ENCODE assay signal across 19 cellular contexts in genomic region chr14:23385840-23386657, GRCh38. TPM values are rescaled to one million over a fixed set of nuclear protein-coding genes. Genes with fewer than 3 reads are reported as not detected.
DNase-seq lines count a peak whose midpoint lies in the region; ATAC-seq and TF ChIP-seq lines count a peak whose summit lies in the region.
"Had no signal": no experiment of that assay in that cellular context is flagged by ENCODE, and none has a peak within 500 bp of the region (broad histone marks: within the 10 kb centered on the region; RNA-seq: fewer than 3 reads in every experiment).

No MANE protein-coding gene starts in this region.

- H4K91ac ChIP-seq in H9 (ENCODE audit: insufficient read length, low read depth, low read length) = no peak overlapping the region

- no peaks in the 10 kb centered on the region for H3K79me1 ChIP-seq in H9 (ENCODE audit: insufficient read depth, low read depth, low read length, poor library complexity, severe bottlenecking)

- no peaks in the 10 kb centered on the region for H4K20me1 ChIP-seq in H9 (ENCODE audit: control insufficient read depth, insufficient read depth, insufficient read length)
- H4K20me1 ChIP-seq: BLaER1 had no signal

- H2BK5ac ChIP-seq in H9 (ENCODE audit: insufficient read length, low read length) = no peak overlapping the region

- H3K9me3 Mint-ChIP-seq in H9 (0 out of 5 replicates have a peak, but pooled peaks cover 0 to 3% of the 10 kb centered on the region in 2 experiments), endodermal cell (no peaks in the 10 kb centered on the region)
- H3K9me3 Mint-ChIP-seq in CD4-positive, alpha-beta T cell = no peaks in the 10 kb centered on the region
- H3K9me3 Mint-ChIP-seq: CD8-positive, alpha-beta T cell had no signal

- H3K9ac ChIP-seq in H9 (ENCODE audit: extremely low read depth, insufficient read length, low read length) (no peak overlapping the region), endodermal cell (ENCODE audit: extremely low read depth, low read length, poor library complexity, severe bottlenecking) (no peak overlapping the region)
- H3K9ac ChIP-seq: BLaER1 had no signal

- no peak overlapping the region for H4K8ac ChIP-seq in H9 (replicated peaks; ENCODE audit: insufficient read length, low read depth, low read length)

- no peaks in the 10 kb centered on the region for H3K27me3 ChIP-seq in cardiac muscle cell
- H3K27me3 ChIP-seq in H9 (ENCODE audit: insufficient read depth, low read length) = no peaks in the 10 kb centered on the region
- H3K27me3 ChIP-seq in endodermal cell (ENCODE audit: control insufficient read depth, insufficient read depth, low read length, poor library complexity, severe bottlenecking) = peaks cover 7% of the 10 kb centered on the region
- H3K27me3 ChIP-seq in CD4-positive, alpha-beta T cell (ENCODE audit: control insufficient read depth, insufficient read depth, low read length) = no peaks in the 10 kb centered on the region

- H3K4me3 Mint-ChIP-seq in H9 = no peak overlapping the region; a peak in 1 of 5 replicates
- no peak overlapping the region for H3K4me3 Mint-ChIP-seq in endodermal cell
- H3K4me3 Mint-ChIP-seq in CD4-positive, alpha-beta T cell = no peak overlapping the region
- H3K4me3 Mint-ChIP-seq: CD8-positive, alpha-beta T cell had no signal

- H3K9me3 ChIP-seq in cardiac muscle cell (ENCODE audit: low read depth) (no peaks in the 10 kb centered on the region), H9 (ENCODE audit: control insufficient read depth, low read depth, low read length) (no peaks in the 10 kb centered on the region), endodermal cell (ENCODE audit: control insufficient read depth, low read length) (no peaks in the 10 kb centered on the region)
- no peaks in the 10 kb centered on the region for H3K9me3 ChIP-seq in CD4-positive, alpha-beta T cell (ENCODE audit: control insufficient read depth, low read length)
- H3K9me3 ChIP-seq: BLaER1 had no signal

- ATAC-seq in Right ventricle myocardium superior (ENCODE audit: poor library complexity) = no peak
- no peak for ATAC-seq in CD4-positive, alpha-beta T cell (ENCODE audit: poor library complexity)
- ATAC-seq: CD8-positive, alpha-beta T cell; SK-N-SH treated with all-trans-retinoic acid at 6 μM for 48 hours had no signal

- CTCF ChIA-PET in CD4-positive, alpha-beta T cell (lab: Charles Lee) = interaction anchor here (0.6 to 1.5 kb wide), 2 partner anchors 12 to 127 kb away, joined by 3 read pairs; no protein-coding TSS in a partner anchor

- peaks cover 8 to 10% of the 10 kb centered on the region in 2 experiments for H3K4me1 Mint-ChIP-seq in H9
- H3K4me1 Mint-ChIP-seq in endodermal cell = no peaks in the 10 kb centered on the region
- no peaks in the 10 kb centered on the region for H3K4me1 Mint-ChIP-seq in CD4-positive, alpha-beta T cell (ENCODE audit: low read depth)

- H3K36me3 Mint-ChIP-seq in H9 (ENCODE audit: insufficient read depth in 1 of 3, low read depth in 3 of 3) (no peaks in the 10 kb centered on the region; a peak in 1 of 7 replicates), endodermal cell (ENCODE audit: low read depth) (no peaks in the 10 kb centered on the region)
- no peaks in the 10 kb centered on the region for H3K36me3 Mint-ChIP-seq in CD4-positive, alpha-beta T cell (ENCODE audit: low read depth)
- H3K36me3 Mint-ChIP-seq: CD8-positive, alpha-beta T cell had no signal

- POLR2A ChIA-PET in CD4-positive, alpha-beta T cell (lab: Charles Lee) = no interaction called here

- H3K4me2 ChIP-seq in H9 (ENCODE audit: insufficient read depth, insufficient read length, low read length) = no peak overlapping the region
- H3K4me2 ChIP-seq: BLaER1 had no signal

- H3K27ac ChIP-seq in cardiac muscle cell (peak overlapping the region; percentile 86), H9 (ENCODE audit: insufficient read length, low read depth, low read length) (no peak overlapping the region), endodermal cell (ENCODE audit: low read depth, low read length) (no peak overlapping the region)
- H3K27ac ChIP-seq in CD4-positive, alpha-beta T cell (ENCODE audit: low read depth, low read length) = no peak overlapping the region
- H3K27ac ChIP-seq: BLaER1 had no signal

- H2BK120ac ChIP-seq in H9 (ENCODE audit: low read depth, low read length, poor library complexity, severe bottlenecking) = no peak overlapping the region

- H3K27ac Mint-ChIP-seq in H9 (no peak overlapping the region), endodermal cell (no peak overlapping the region)
- no peak overlapping the region for H3K27ac Mint-ChIP-seq in CD4-positive, alpha-beta T cell
- H3K27ac Mint-ChIP-seq: CD8-positive, alpha-beta T cell had no signal

- no peak overlapping the region for H3K14ac ChIP-seq in H9 (ENCODE audit: insufficient read depth, low read length)

- H3K36me3 ChIP-seq in cardiac muscle cell = peaks cover 96% of the 10 kb centered on the region
- H3K36me3 ChIP-seq in endodermal cell (ENCODE audit: control insufficient read depth, insufficient read depth, low read length) = no peaks in the 10 kb centered on the region
- H3K36me3 ChIP-seq: BLaER1 had no signal

- H3K56ac ChIP-seq in H9 (ENCODE audit: insufficient read length, low read depth, low read length) = no peak overlapping the region

- no peak overlapping the region for H4K5ac ChIP-seq in H9 (ENCODE audit: insufficient read length, low read depth, low read length)

- no peak for DNase-seq in cardiac muscle cell (ENCODE audit: low read depth in 1 of 2, low spot score in 1 of 2)
- no peak for DNase-seq in Right ventricle myocardium superior
- DNase-seq in H9 = no peak
- DNase-seq in endodermal cell = peak; percentile 63
- no peak for DNase-seq in CD4-positive, alpha-beta T cell
- no peak for DNase-seq in dedifferentiated amniotic fluid mesenchymal stem cell (ENCODE audit: extremely low spot score)
- DNase-seq in head of caudate nucleus = no peak
- DNase-seq: CD8-positive, alpha-beta T cell; DMS79 treated with DMSO at 0.1 percent for 48 hours; KBM-7; NCI-H1105 treated with DMSO at 0.1 percent for 48 hours; NCI-H187; SIG-M5; T-helper 1 cell had no signal

- no peak overlapping the region for H2BK12ac ChIP-seq in H9 (ENCODE audit: insufficient read length, low read depth, low read length)

- no peak overlapping the region for H2BK15ac ChIP-seq in H9 (ENCODE audit: low read depth, low read length)

- H2BK20ac ChIP-seq in H9 (ENCODE audit: low read depth, low read length, poor library complexity, severe bottlenecking) = no peak overlapping the region

- H3K23me2 ChIP-seq in H9 (ENCODE audit: insufficient read length, low read depth, low read length, poor library complexity, severe bottlenecking) = no peaks in the 10 kb centered on the region

- no peak overlapping the region for H2AK5ac ChIP-seq in H9 (ENCODE audit: insufficient read length, low read length)

- TF ChIP-seq CTCF in cardiac muscle cell (IDR thresholded peaks at IDR 0.05; ENCODE audit: low read depth, low read length) (no peak), H9 (conservative IDR thresholded peaks at IDR 0.05) (peak; percentile 27; the same call in 2 of the 3 replicates), endodermal cell (conservative IDR thresholded peaks at IDR 0.05) (peak; percentile 58)
- TF ChIP-seq CTCF in CD4-positive, alpha-beta T cell (IDR thresholded peaks at IDR 0.05) = no peak

- no peak overlapping the region for H3K18ac ChIP-seq in H9 (ENCODE audit: insufficient read length, low read depth, low read length)

- no peaks in the 10 kb centered on the region for H3K4me1 ChIP-seq in cardiac muscle cell (ENCODE audit: low read depth)
- 0 out of 2 replicates have a peak, but pooled peaks cover 3% of the 10 kb centered on the region for H3K4me1 ChIP-seq in H9 (ENCODE audit: insufficient read depth, low read length)
- H3K4me1 ChIP-seq in endodermal cell (ENCODE audit: control insufficient read depth, insufficient read depth, low read length) = no peaks in the 10 kb centered on the region

- no peak overlapping the region for H3K23ac ChIP-seq in H9 (ENCODE audit: insufficient read length, low read depth, low read length)

- H3T11ph ChIP-seq in H9 (ENCODE audit: low read length) = no peak overlapping the region

- WGBS in H9 (ENCODE audit: extremely low coverage, insufficient read length, low lambda C conversion rate) = no CpG with 5 or more reads among the region's 34 CpGs
- 94 to 95% methylated on average over 15 to 32 of the region's 34 CpGs for WGBS in endodermal cell (ENCODE audit: insufficient coverage in 1 of 2, insufficient read length in 1 of 2), 2 experiments

- H3K4me3 ChIP-seq in cardiac muscle cell (no peak overlapping the region), endodermal cell (ENCODE audit: low read length) (no peak overlapping the region)
- H3K4me3 ChIP-seq: BLaER1 had no signal

- intact Hi-C loops in Right ventricle myocardium superior (cut with DNase I) = no loop called here
- intact Hi-C loops in CD4-positive, alpha-beta T cell (cut with DNase I, micrococcal nuclease) = no loop called here
- intact Hi-C loops in head of caudate nucleus (cut with DNase I) = no loop called here

- no peak overlapping the region for H3K4ac ChIP-seq in H9 (ENCODE audit: low read depth, low read length)

- no peak overlapping the region for H2AFZ ChIP-seq in H9 (ENCODE audit: low read length)

- H3K27me3 Mint-ChIP-seq in H9 (ENCODE audit: low read depth) (peaks cover 44% of the 10 kb centered on the region), endodermal cell (ENCODE audit: insufficient read depth) (peaks cover 33% of the 10 kb centered on the region)
- peaks cover 21% of the 10 kb centered on the region for H3K27me3 Mint-ChIP-seq in CD4-positive, alpha-beta T cell

- H3K79me2 ChIP-seq in H9 (ENCODE audit: insufficient read depth, low read length) = no peaks in the 10 kb centered on the region

RNA-seq across cellular contexts. Expression of gene CMTM5, which starts 9.2 kb away (rescaled TPM):
- total RNA-seq in cardiac muscle cell = 0.21 and 0.49 TPM in 2 replicates
- 25.2 and 31.4 TPM in 2 replicates for polyA plus RNA-seq in cardiac muscle cell
- total RNA-seq in Right ventricle myocardium superior = 0.27 TPM
- total RNA-seq in H9 (2021) = not detected in 2 replicates
- total RNA-seq in endodermal cell = 1 to 10 TPM in 1 of 2 donors, under 1 TPM in 1; 0.40 to 1.4 TPM
- polyA plus RNA-seq in endodermal cell (2013, experiment 1 of 2) = 3.3 TPM
- 2.8 TPM for polyA plus RNA-seq in endodermal cell (2013, experiment 2 of 2)
- not detected for total RNA-seq in CD4-positive, alpha-beta T cell
- total RNA-seq: A673; CD8-positive, alpha-beta T cell; G401; OCI-LY7 had no signal

RNA-seq across cellular contexts. Expression of gene IL25, which starts 13.4 kb away (rescaled TPM):
- not detected in 2 replicates for total RNA-seq in cardiac muscle cell
- 3.2 and 7.9 TPM in 2 replicates for polyA plus RNA-seq in cardiac muscle cell
- total RNA-seq in Right ventricle myocardium superior = not detected
- total RNA-seq in H9 (2021) = not detected in 2 replicates
- not detected for total RNA-seq in endodermal cell
- polyA plus RNA-seq in endodermal cell (2013, experiment 1 of 2) = not detected
- polyA plus RNA-seq in endodermal cell (2013, experiment 2 of 2) = not detected
- not detected for total RNA-seq in CD4-positive, alpha-beta T cell
- total RNA-seq: A673; CD8-positive, alpha-beta T cell; G401; OCI-LY7 had no signal

RNA-seq across cellular contexts. Expression of gene EFS, which starts 21.1 kb away (rescaled TPM):
- total RNA-seq in cardiac muscle cell (20.5 and 36.6 TPM in 2 replicates), Right ventricle myocardium superior (3.2 TPM), H9 (2021) (31.9 and 32.1 TPM in 2 replicates), endodermal cell (10 to 100 TPM; 69.9 to 96.4 TPM)
- 16.7 and 22.2 TPM in 2 replicates for polyA plus RNA-seq in cardiac muscle cell
- 115 TPM for polyA plus RNA-seq in endodermal cell (2013, experiment 1 of 2)
- 105 TPM for polyA plus RNA-seq in endodermal cell (2013, experiment 2 of 2)
- total RNA-seq in CD4-positive, alpha-beta T cell = not detected
- total RNA-seq: CD8-positive, alpha-beta T cell; G401; OCI-LY7 had no signal

RNA-seq across cellular contexts. Expression of gene MYH6, which starts 22.0 kb away (rescaled TPM):
- total RNA-seq in cardiac muscle cell (4,520 and 8,484 TPM in 2 replicates), Right ventricle myocardium superior (4,934 TPM), H9 (2021) (0.07 and 0.13 TPM in 2 replicates), endodermal cell (not detected)
- polyA plus RNA-seq in cardiac muscle cell = 2,795 and 4,145 TPM in 2 replicates
- 0.53 TPM for polyA plus RNA-seq in endodermal cell (2013, experiment 1 of 2)
- 0.70 TPM for polyA plus RNA-seq in endodermal cell (2013, experiment 2 of 2)
- total RNA-seq in CD4-positive, alpha-beta T cell = not detected
- total RNA-seq: A673; CD8-positive, alpha-beta T cell; G401; OCI-LY7 had no signal

RNA-seq across cellular contexts. Expression of gene SLC22A17, which starts 33.4 kb away (rescaled TPM):
- total RNA-seq in cardiac muscle cell (66.6 and 74.0 TPM in 2 replicates), Right ventricle myocardium superior (10.3 TPM), H9 (2021) (33.0 and 34.0 TPM in 2 replicates), endodermal cell (10 to 100 TPM; 49.9 to 89.0 TPM)
- polyA plus RNA-seq in cardiac muscle cell = 43.8 and 55.1 TPM in 2 replicates
- polyA plus RNA-seq in endodermal cell (2013, experiment 1 of 2) = 90.3 TPM
- polyA plus RNA-seq in endodermal cell (2013, experiment 2 of 2) = 82.1 TPM
- total RNA-seq in CD4-positive, alpha-beta T cell = 10 to 100 TPM; 19.5 to 21.1 TPM
- total RNA-seq: OCI-LY7 had no signal

Comparison
In these comparisons a context has a peak if more than half of its experiments do, and no peak if none do; other contexts are left out.
1. CTCF ChIP-seq: peak in H9 (single experiment) and endodermal cell (single experiment); none in cardiac muscle cell (single experiment) and CD4-positive, alpha-beta T cell (single experiment).